Comparison of ENCODE assay signal across 19 cellular contexts in the genomic region with DNA sequence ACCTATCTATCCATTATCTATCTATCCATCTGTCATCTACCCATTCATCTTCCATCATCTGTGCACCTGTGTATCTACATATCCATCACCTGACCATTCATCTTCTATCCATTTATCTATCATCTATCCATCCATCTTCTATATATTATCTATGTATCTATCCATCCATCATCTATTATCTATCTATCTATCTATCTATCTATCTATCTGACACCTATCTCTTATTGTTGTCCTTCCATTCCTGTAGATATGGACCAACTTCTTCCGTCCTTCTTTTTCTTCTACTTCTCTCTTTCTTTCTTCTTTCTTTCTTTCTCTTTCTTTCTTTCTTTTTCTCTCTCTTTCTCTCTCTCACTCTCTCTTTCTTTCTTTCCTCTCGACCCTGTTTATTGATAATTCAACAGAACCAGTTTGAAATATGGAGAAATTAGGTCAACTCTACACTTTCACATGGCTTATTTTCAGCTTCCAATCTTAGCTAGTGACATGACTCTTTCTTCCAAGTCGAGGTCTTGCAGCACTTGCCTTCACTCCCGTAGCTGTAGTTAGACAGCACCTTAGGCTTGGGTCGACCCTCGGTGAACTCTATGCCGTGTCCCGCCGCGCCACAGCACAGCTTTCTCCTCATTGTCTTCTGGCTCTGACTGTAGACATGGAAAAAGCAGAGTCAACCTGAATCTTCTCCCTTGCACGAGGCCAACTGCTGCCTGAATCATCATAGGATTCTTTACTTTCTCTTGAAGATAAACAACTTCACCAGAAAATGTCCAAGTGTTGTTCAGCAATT.
A peak's percentile ranks its signal among the peaks of the same experiment; 100 is the strongest.
DNase-seq lines count a peak whose midpoint lies in the region; ATAC-seq and TF ChIP-seq lines count a peak whose summit lies in the region.
"Had no signal": no experiment of that assay in that cellular context is flagged by ENCODE, and none has a peak within 500 bp of the region (broad histone marks: within the 10 kb centered on the region; RNA-seq: fewer than 3 reads in every experiment).

No MANE protein-coding gene starts in this region.

- H3K4me3 ChIP-seq in HEK293 (ENCODE audit: low read depth, low read length) (no peak overlapping the region), esophagus muscularis mucosa (no peak overlapping the region), PC-3 (ENCODE audit: low read length) (no peak overlapping the region)
- H3K4me3 ChIP-seq: A549; BLaER1 treated with 17β-estradiol and CSF1 and Interleukin-3, amounts not matched to agents 10 nM and 100 nM had no signal

- TF ChIP-seq POLR2A in esophagus muscularis mucosa (IDR thresholded peaks at IDR 0.05; ENCODE audit: low read depth) = no peak

- CTCF ChIA-PET in activated CD4-positive, alpha-beta T cell treated with anti-CD3 and anti-CD28 coated beads for 36 hours (lab: Charles Lee) = interaction anchor here (0.6 to 0.7 kb wide), 2 partner anchors 533 to 633 kb away, joined by 3 to 5 read pairs; no protein-coding TSS in a partner anchor
- CTCF ChIA-PET in HEK293 (lab: Yijun Ruan, JAX) (interaction anchor here (0.7 kb wide), 1 partner anchor 623 kb away, joined by 4 read pairs; no protein-coding TSS in a partner anchor), PC-3 (lab: Charles Lee) (no interaction called here)

- H3K27me3 ChIP-seq in esophagus muscularis mucosa (no peaks in the 10 kb centered on the region), PC-3 (ENCODE audit: low read length) (peaks cover 88% of the 10 kb centered on the region)

- H3K4me1 Mint-ChIP-seq in activated CD4-positive, alpha-beta T cell treated with anti-CD3 and anti-CD28 coated beads for 36 hours = no peaks in the 10 kb centered on the region
- H3K4me1 Mint-ChIP-seq in activated CD4-positive, alpha-beta T cell treated with anti-CD3 and anti-CD28 coated beads, Interleukin-2, amount 10 ng/mL, durations not matched to agents 24 days and 14 days = no peaks in the 10 kb centered on the region

- H3K9ac ChIP-seq in PC-3 (ENCODE audit: low read length) = no peak overlapping the region
- H3K9ac ChIP-seq: BLaER1 treated with 17β-estradiol and CSF1 and Interleukin-3, amounts not matched to agents 10 nM and 100 nM had no signal

- H3K9me3 Mint-ChIP-seq in activated CD4-positive, alpha-beta T cell treated with anti-CD3 and anti-CD28 coated beads for 36 hours (ENCODE audit: low read depth) = no peaks in the 10 kb centered on the region
- H3K9me3 Mint-ChIP-seq in activated CD4-positive, alpha-beta T cell treated with anti-CD3 and anti-CD28 coated beads, Interleukin-2, amount 10 ng/mL, durations not matched to agents 24 days and 14 days = no peaks in the 10 kb centered on the region
- H3K9me3 Mint-ChIP-seq: CD4-positive, alpha-beta T cell; CD8-positive, alpha-beta T cell had no signal

- no peaks in the 10 kb centered on the region for H3K36me3 ChIP-seq in HEK293 (ENCODE audit: control insufficient read depth in 2 of 2, insufficient read depth in 1 of 2, low read length in 2 of 2)
- no peaks in the 10 kb centered on the region for H3K36me3 ChIP-seq in esophagus muscularis mucosa
- no peaks in the 10 kb centered on the region for H3K36me3 ChIP-seq in PC-3 (ENCODE audit: low read depth, low read length)
- H3K36me3 ChIP-seq: BE2C; BLaER1 treated with 17β-estradiol and CSF1 and Interleukin-3, amounts not matched to agents 10 nM and 100 nM had no signal

- no peak overlapping the region for H3K4me3 Mint-ChIP-seq in activated CD4-positive, alpha-beta T cell treated with anti-CD3 and anti-CD28 coated beads for 36 hours
- no peak overlapping the region for H3K4me3 Mint-ChIP-seq in activated CD4-positive, alpha-beta T cell treated with anti-CD3 and anti-CD28 coated beads, Interleukin-2, amount 10 ng/mL, durations not matched to agents 24 days and 14 days
- H3K4me3 Mint-ChIP-seq: CD4-positive, alpha-beta T cell; CD8-positive, alpha-beta T cell had no signal

- DNase-seq in activated CD4-positive, alpha-beta T cell treated with anti-CD3 and anti-CD28 coated beads for 36 hours = no peak
- no peak for DNase-seq in activated CD4-positive, alpha-beta T cell treated with anti-CD3 and anti-CD28 coated beads, Interleukin-2, amount 10 ng/mL, durations not matched to agents 24 days and 14 days
- DNase-seq in esophagus muscularis mucosa (ENCODE audit: extremely low spot score) (peak; percentile 55), hypothalamus (lab: John Stamatoyannopoulos, UW) (no peak), PC-3 (no peak)
- DNase-seq: AML-193; BE2C; Caco-2; Calu3; CD4-positive, alpha-beta T cell; CD8-positive, alpha-beta T cell; DMS79 treated with DMSO at 0.1 percent for 48 hours; GF-D8 had no signal

- TF ChIP-seq EP300 in esophagus muscularis mucosa (IDR thresholded peaks at IDR 0.05) = no peak

- H3K27ac ChIP-seq in HEK293 (ENCODE audit: extremely low read depth, low read depth, low read length) = no peak overlapping the region
- H3K27ac ChIP-seq in esophagus muscularis mucosa (replicated peaks in 1 of 4) = no peak overlapping the region
- no peak overlapping the region for H3K27ac ChIP-seq in PC-3 (ENCODE audit: low read length)
- H3K27ac ChIP-seq: 22Rv1; A549; BLaER1 treated with 17β-estradiol and CSF1 and Interleukin-3, amounts not matched to agents 10 nM and 100 nM; C4-2B had no signal

- no peak overlapping the region for H3K27ac Mint-ChIP-seq in activated CD4-positive, alpha-beta T cell treated with anti-CD3 and anti-CD28 coated beads for 36 hours
- no peak overlapping the region for H3K27ac Mint-ChIP-seq in activated CD4-positive, alpha-beta T cell treated with anti-CD3 and anti-CD28 coated beads, Interleukin-2, amount 10 ng/mL, durations not matched to agents 24 days and 14 days
- H3K27ac Mint-ChIP-seq: CD4-positive, alpha-beta T cell; CD8-positive, alpha-beta T cell had no signal

- H3K9me3 ChIP-seq in HEK293 (ENCODE audit: control insufficient read depth, insufficient read depth, low read depth, low read length) (no peaks in the 10 kb centered on the region), esophagus muscularis mucosa (no peaks in the 10 kb centered on the region), PC-3 (ENCODE audit: low read length) (no peaks in the 10 kb centered on the region)
- H3K9me3 ChIP-seq: A549, BE2C, Caco-2 had no signal

- POLR2A ChIA-PET in activated CD4-positive, alpha-beta T cell treated with anti-CD3 and anti-CD28 coated beads for 36 hours (lab: Charles Lee) = no interaction called here
- POLR2A ChIA-PET in HEK293 (lab: Yijun Ruan, JAX) = interaction anchor here (0.7 kb wide), 1 partner anchor 623 kb away, joined by 3 read pairs; no protein-coding TSS in a partner anchor
- POLR2A ChIA-PET in PC-3 (lab: Charles Lee; ENCODE audit: unreplicated experiment) = no interaction called here

- H3K4me2 ChIP-seq in PC-3 (ENCODE audit: low read length) = no peak overlapping the region
- H3K4me2 ChIP-seq: A549 had no signal

- H3K27me3 Mint-ChIP-seq in activated CD4-positive, alpha-beta T cell treated with anti-CD3 and anti-CD28 coated beads for 36 hours = peaks cover 28% of the 10 kb centered on the region
- H3K27me3 Mint-ChIP-seq in activated CD4-positive, alpha-beta T cell treated with anti-CD3 and anti-CD28 coated beads, Interleukin-2, amount 10 ng/mL, durations not matched to agents 24 days and 14 days = peaks cover 23% of the 10 kb centered on the region

- ATAC-seq in activated CD4-positive, alpha-beta T cell treated with anti-CD3 and anti-CD28 coated beads for 36 hours = peak; percentile 26
- ATAC-seq in HG03045 (IDR thresholded peaks at IDR 0.05; ENCODE audit: unreplicated experiment) = no peak
- no peak for ATAC-seq in PC-3
- ATAC-seq: A549; CD8-positive, alpha-beta T cell had no signal

- no TSS peak for BruUV-seq in PC-3 (replicated peaks; lab: Mats Ljungman, UMichigan)

- H3K36me3 Mint-ChIP-seq in activated CD4-positive, alpha-beta T cell treated with anti-CD3 and anti-CD28 coated beads for 36 hours (ENCODE audit: low read depth) = no peaks in the 10 kb centered on the region
- H3K36me3 Mint-ChIP-seq in activated CD4-positive, alpha-beta T cell treated with anti-CD3 and anti-CD28 coated beads, Interleukin-2, amount 10 ng/mL, durations not matched to agents 24 days and 14 days (ENCODE audit: low read depth) = no peaks in the 10 kb centered on the region
- H3K36me3 Mint-ChIP-seq: CD8-positive, alpha-beta T cell had no signal

- WGBS in esophagus muscularis mucosa = 83% methylated on average over 11 of the region's 11 CpGs

- H4K20me1 ChIP-seq in PC-3 (ENCODE audit: low read length) = no peaks in the 10 kb centered on the region
- H4K20me1 ChIP-seq: BLaER1 treated with 17β-estradiol and CSF1 and Interleukin-3, amounts not matched to agents 10 nM and 100 nM had no signal

- TF ChIP-seq CTCF in HEK293 (tag by site-specific recombination; IDR thresholded peaks at IDR 0.05) (no peak), esophagus muscularis mucosa (IDR thresholded peaks at IDR 0.05) (no peak), PC-3 (conservative IDR thresholded peaks at IDR 0.05; ENCODE audit: low read depth, low read length) (no peak)

- H3K9me2 ChIP-seq in PC-3 (replicated peaks; ENCODE audit: low read length) = no peaks in the 10 kb centered on the region

- intact Hi-C loops in activated CD4-positive, alpha-beta T cell treated with anti-CD3 and anti-CD28 coated beads for 36 hours (cut with DNase I, micrococcal nuclease) = no loop called here
- intact Hi-C loops in activated CD4-positive, alpha-beta T cell treated with anti-CD3 and anti-CD28 coated beads, Interleukin-2, amount 10 ng/mL, durations not matched to agents 24 days and 14 days (cut with micrococcal nuclease) = no loop called here
- intact Hi-C loops in esophagus muscularis mucosa (cut with DNase I) (loop anchor here (10.0 kb wide), 1 partner anchor 501 kb away; no protein-coding TSS in a partner anchor), PC-3 (cut with micrococcal nuclease) (no loop called here)

- no peak overlapping the region for H2AFZ ChIP-seq in PC-3 (ENCODE audit: low read length)

- no peaks in the 10 kb centered on the region for H3F3A ChIP-seq in PC-3 (ENCODE audit: low read length, unreplicated experiment)

- H3K4me1 ChIP-seq in HEK293 (ENCODE audit: control insufficient read depth, insufficient read depth, low read length) (no peaks in the 10 kb centered on the region), esophagus muscularis mucosa (no peaks in the 10 kb centered on the region), PC-3 (ENCODE audit: insufficient read depth, low read length) (no peaks in the 10 kb centered on the region)
- H3K4me1 ChIP-seq: A549, BE2C, Caco-2 had no signal

- no peaks in the 10 kb centered on the region for H3K79me2 ChIP-seq in PC-3 (ENCODE audit: low read length)

TF ChIP-seq in HEK293, 187 proteins besides CTCF, POLR2A, EP300 and RAD21 (continues in another document):
- TF ChIP-seq ZNF404 (tag by site-specific recombination; IDR thresholded peaks at IDR 0.05) = no peak
- TF ChIP-seq ZNF366 (tag by site-specific recombination; conservative IDR thresholded peaks at IDR 0.05) = peak; percentile 81
